Comparison of ENCODE assay signal across 13 cellular contexts in genomic region chr6:119484598-119484997, GRCh38.
DNase-seq lines count a peak whose midpoint lies in the region; ATAC-seq and TF ChIP-seq lines count a peak whose summit lies in the region.
"Had no signal": no experiment of that assay in that cellular context is flagged by ENCODE, and none has a peak within 500 bp of the region (broad histone marks: within the 10 kb centered on the region; RNA-seq: fewer than 3 reads in every experiment).

No MANE protein-coding gene starts in this region.

- H3K27me3 ChIP-seq in smooth muscle cell (ENCODE audit: low read depth) (no peaks in the 10 kb centered on the region), psoas muscle (ENCODE audit: insufficient read depth in 3 of 3, low read length in 2 of 3) (no peaks in the 10 kb centered on the region)
- H3K27me3 ChIP-seq: neutrophil, suprapubic skin had no signal

- under 1% methylated on average over 5 of the region's 5 CpGs for WGBS in smooth muscle cell (ENCODE audit: low lambda C conversion rate)
- WGBS in psoas muscle, 3 donors, result 48 to 61% (median 57%) methylated on average over 5 of the region's 5 CpGs

- H3K9me3 ChIP-seq in smooth muscle cell (replicated peaks; ENCODE audit: low read depth) (no peaks in the 10 kb centered on the region), psoas muscle (no peaks in the 10 kb centered on the region)
- H3K9me3 ChIP-seq: neutrophil, suprapubic skin had no signal

- H3K36me3 ChIP-seq in smooth muscle cell (ENCODE audit: low read depth) (no peaks in the 10 kb centered on the region), psoas muscle (ENCODE audit: insufficient read depth in 1 of 2, low read depth in 1 of 2) (no peaks in the 10 kb centered on the region)
- H3K36me3 ChIP-seq: neutrophil, suprapubic skin had no signal

- no peaks in the 10 kb centered on the region for H3K79me2 ChIP-seq in smooth muscle cell (ENCODE audit: low read depth)

- H2AFZ ChIP-seq in smooth muscle cell (ENCODE audit: low read depth), result no peak overlapping the region

- TF ChIP-seq CTCF in smooth muscle cell (IDR thresholded peaks at IDR 0.05; ENCODE audit: borderline replicate concordance, insufficient read depth, poor library complexity, severe bottlenecking), result no peak
- TF ChIP-seq CTCF in psoas muscle (IDR thresholded peaks at IDR 0.05), result no peak

- ATAC-seq in HG03108 (IDR thresholded peaks at IDR 0.05; ENCODE audit: unreplicated experiment) (no peak), psoas muscle (no peak)

- no peaks in the 10 kb centered on the region for H3K4me1 ChIP-seq in smooth muscle cell (ENCODE audit: low read depth)
- H3K4me1 ChIP-seq in psoas muscle, result no peaks in the 10 kb centered on the region

- H3K27ac ChIP-seq in smooth muscle cell (ENCODE audit: low read depth) (no peak overlapping the region), psoas muscle (no peak overlapping the region)
- H3K27ac ChIP-seq: neutrophil, suprapubic skin had no signal

- intact Hi-C loops in psoas muscle (cut with DNase I), result no loop called here

- H3K9ac ChIP-seq in smooth muscle cell (ENCODE audit: low read depth), result no peak overlapping the region

- H3F3A ChIP-seq in smooth muscle cell (ENCODE audit: low read depth), result peaks cover 7% of the 10 kb centered on the region

- no peaks in the 10 kb centered on the region for H4K20me1 ChIP-seq in smooth muscle cell (ENCODE audit: low read depth)

- DNase-seq in HCEC 1CT (peak; percentile 97), amniotic epithelial cell (ENCODE audit: low read depth) (peak; percentile 93), hepatic stellate cell (ENCODE audit: low spot score) (peak; percentile 30), smooth muscle cell (lab: John Stamatoyannopoulos, UW; ENCODE audit: unreplicated experiment) (peak; percentile 1), psoas muscle (no peak), mesenteric fat pad (ENCODE audit: low spot score) (no peak)
- DNase-seq: activated effector memory CD4-positive, alpha-beta T cell treated with Interleukin-2 at 50 U/mL for 16 hours; DMS79; Karpas-422; NCI-H2171 had no signal

- H3K4me3 ChIP-seq in smooth muscle cell (no peak overlapping the region), psoas muscle (no peak overlapping the region)
- H3K4me3 ChIP-seq: suprapubic skin had no signal

- H3K4me2 ChIP-seq in smooth muscle cell, result peak overlapping the region; percentile 5

Comparison
In these comparisons a context has a peak if more than half of its experiments do, and no peak if none do; other contexts are left out.
1. DNase-seq: peak in HCEC 1CT (single experiment), amniotic epithelial cell (single experiment), hepatic stellate cell (single experiment) and smooth muscle cell (single experiment); none in psoas muscle (0 of 2) and mesenteric fat pad (single experiment).